In the genomic region with DNA sequence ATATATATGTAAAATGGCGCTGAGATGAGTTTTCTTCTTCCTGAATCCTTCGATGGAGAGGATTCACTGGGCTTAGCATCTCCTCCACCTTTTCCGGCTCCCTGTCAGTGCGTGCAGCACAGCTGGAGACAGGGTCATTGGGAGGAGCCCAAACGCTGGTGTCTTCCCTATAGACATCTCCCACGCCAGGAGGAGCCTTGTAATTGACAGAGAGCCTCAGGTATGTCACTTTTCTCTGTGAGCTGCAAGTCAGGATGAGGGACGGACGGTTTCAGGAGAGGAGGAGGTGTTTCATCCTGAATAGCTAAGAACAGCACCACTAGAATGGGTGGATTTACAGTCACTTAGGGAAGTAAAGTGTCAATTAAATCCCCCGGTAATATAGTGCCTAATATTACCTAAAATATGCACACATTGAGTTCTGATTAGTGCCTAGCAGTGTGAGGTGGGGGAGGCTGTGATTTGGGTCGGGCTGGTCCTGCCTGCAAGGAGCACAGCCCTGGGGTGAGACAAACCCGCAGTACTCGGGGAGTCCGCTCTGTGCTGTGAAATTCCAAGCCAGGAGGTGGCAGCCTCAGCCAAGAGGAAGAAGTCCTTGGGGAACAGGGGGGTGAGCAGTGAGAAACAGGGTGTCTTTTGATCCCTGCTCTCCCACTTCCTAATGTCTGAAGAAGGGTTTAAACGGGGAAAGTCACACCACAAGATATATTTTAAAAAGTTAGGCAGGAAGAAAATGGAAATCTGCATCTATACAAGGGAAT, we compare ENCODE assay signal across 1 cellular context.
TF ChIP-seq lines count a peak whose summit lies in the region.

No MANE protein-coding gene starts in this region.

TF ChIP-seq in GM12878, 131 proteins besides CTCF, POLR2A, EP300 and RAD21:
- no peak for TF ChIP-seq HDAC2 (IDR thresholded peaks at IDR 0.05)
- no peak for TF ChIP-seq EGR1 (IDR thresholded peaks at IDR 0.05; ENCODE audit: borderline replicate concordance in 1 of 2, low read depth in 2 of 2, low read length in 2 of 2)
- TF ChIP-seq CHD2 (IDR thresholded peaks at IDR 0.05; ENCODE audit: borderline replicate concordance, low read depth, low read length), result no peak
- peak; percentile 16 for TF ChIP-seq MEF2B (IDR thresholded peaks at IDR 0.05; ENCODE audit: partially characterized antibody, poor library complexity, severe bottlenecking)
- TF ChIP-seq, protein P1, sequence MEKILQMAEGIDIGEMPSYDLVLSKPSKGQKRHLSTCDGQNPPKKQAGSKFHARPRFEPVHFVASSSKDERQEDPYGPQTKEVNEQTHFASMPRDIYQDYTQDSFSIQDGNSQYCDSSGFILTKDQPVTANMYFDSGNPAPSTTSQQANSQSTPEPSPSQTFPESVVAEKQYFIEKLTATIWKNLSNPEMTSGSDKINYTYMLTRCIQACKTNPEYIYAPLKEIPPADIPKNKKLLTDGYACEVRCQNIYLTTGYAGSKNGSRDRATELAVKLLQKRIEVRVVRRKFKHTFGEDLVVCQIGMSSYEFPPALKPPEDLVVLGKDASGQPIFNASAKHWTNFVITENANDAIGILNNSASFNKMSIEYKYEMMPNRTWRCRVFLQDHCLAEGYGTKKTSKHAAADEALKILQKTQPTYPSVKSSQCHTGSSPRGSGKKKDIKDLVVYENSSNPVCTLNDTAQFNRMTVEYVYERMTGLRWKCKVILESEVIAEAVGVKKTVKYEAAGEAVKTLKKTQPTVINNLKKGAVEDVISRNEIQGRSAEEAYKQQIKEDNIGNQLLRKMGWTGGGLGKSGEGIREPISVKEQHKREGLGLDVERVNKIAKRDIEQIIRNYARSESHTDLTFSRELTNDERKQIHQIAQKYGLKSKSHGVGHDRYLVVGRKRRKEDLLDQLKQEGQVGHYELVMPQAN (conservative IDR thresholded peaks at IDR 0.05), result no peak
- TF ChIP-seq, protein P2, sequence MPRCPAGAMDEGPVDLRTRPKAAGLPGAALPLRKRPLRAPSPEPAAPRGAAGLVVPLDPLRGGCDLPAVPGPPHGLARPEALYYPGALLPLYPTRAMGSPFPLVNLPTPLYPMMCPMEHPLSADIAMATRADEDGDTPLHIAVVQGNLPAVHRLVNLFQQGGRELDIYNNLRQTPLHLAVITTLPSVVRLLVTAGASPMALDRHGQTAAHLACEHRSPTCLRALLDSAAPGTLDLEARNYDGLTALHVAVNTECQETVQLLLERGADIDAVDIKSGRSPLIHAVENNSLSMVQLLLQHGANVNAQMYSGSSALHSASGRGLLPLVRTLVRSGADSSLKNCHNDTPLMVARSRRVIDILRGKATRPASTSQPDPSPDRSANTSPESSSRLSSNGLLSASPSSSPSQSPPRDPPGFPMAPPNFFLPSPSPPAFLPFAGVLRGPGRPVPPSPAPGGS (IDR thresholded peaks at IDR 0.05; ENCODE audit: borderline replicate concordance, insufficient read depth, low read depth, low read length, poor library complexity, severe bottlenecking), result no peak
- TF ChIP-seq SMAD1 (IDR thresholded peaks at IDR 0.05; ENCODE audit: low read depth, partially characterized antibody), result no peak
- TF ChIP-seq CHD1 (IDR thresholded peaks at IDR 0.05; ENCODE audit: low read depth, low read length), result no peak
- TF ChIP-seq ESRRA (IDR thresholded peaks at IDR 0.05; ENCODE audit: low read length), result no peak
- TF ChIP-seq, protein P3, sequence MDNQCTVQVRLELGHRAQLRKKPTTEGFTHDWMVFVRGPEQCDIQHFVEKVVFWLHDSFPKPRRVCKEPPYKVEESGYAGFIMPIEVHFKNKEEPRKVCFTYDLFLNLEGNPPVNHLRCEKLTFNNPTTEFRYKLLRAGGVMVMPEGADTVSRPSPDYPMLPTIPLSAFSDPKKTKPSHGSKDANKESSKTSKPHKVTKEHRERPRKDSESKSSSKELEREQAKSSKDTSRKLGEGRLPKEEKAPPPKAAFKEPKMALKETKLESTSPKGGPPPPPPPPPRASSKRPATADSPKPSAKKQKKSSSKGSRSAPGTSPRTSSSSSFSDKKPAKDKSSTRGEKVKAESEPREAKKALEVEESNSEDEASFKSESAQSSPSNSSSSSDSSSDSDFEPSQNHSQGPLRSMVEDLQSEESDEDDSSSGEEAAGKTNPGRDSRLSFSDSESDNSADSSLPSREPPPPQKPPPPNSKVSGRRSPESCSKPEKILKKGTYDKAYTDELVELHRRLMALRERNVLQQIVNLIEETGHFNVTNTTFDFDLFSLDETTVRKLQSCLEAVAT (IDR thresholded peaks at IDR 0.05), result peak; percentile 56; the same call in 1 of the 2 replicates
- TF ChIP-seq SMC3 (IDR thresholded peaks at IDR 0.05; ENCODE audit: borderline replicate concordance, low read length), result peak; percentile 50; the same call in 1 of the 2 replicates
